Comparison of ENCODE assay signal across 8 cellular contexts in the genomic region with DNA sequence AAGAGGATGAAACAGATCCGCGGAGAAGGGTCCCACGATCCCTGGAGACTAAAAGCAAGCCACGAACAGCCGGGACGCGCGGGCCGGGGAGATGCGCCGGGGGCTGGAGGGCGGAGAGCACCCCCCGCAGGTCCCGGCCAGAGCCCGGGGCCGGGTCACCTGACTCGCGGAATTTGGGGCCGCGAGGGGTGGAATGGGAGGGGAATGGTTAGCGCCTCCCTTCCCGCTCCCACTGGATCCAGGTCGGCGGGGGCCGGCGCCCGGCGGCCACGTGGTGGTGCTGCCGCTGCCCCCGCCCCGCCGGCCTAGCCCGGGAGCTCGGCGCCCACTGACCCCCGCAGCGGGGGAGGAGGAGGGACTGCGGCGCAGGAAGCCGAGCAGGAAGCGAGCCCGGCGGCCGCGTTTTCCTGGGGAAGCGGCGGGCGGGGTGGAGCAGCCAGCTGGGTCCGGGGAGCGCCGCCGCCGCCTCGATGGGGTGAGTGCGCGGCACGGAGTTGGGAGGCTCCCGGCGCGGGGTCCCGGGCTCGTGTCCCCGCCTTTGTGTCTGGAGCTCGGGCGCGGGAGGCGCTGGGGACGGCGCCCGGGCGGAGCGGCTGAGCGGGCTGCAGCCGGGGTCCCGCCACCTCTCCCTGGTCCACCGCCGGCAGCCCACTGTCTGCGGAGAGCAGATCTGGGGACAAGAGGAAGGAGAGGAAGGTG. TPM values are rescaled to one million over a fixed set of nuclear protein-coding genes. Genes with fewer than 3 reads are reported as not detected.
DNase-seq lines count a peak whose midpoint lies in the region; ATAC-seq lines count a peak whose summit lies in the region.

A gene (plus strand): TSS at position 328 of the 699 bp plus-strand sequence. CDS start 30,592 bp downstream, outside the sequence.

- H3K4me3 Mint-ChIP-seq in activated naive CD8-positive, alpha-beta T cell treated with anti-CD3 and anti-CD28 coated beads, Interleukin-2, amount 10 ng/mL, durations not matched to agents 7 days and 5 days = peak within 1 kb of the TSS; percentile 72
- peak within 1 kb of the TSS; percentile 91 for H3K4me3 Mint-ChIP-seq in natural killer cell treated with Interleukin-12 subunit alpha and Interleukin-12 subunit beta and Interleukin-15 and Interleukin-18, amount 100 ng/mL, for 72 hours

- DNase-seq in ACHN = peak; percentile 83
- peak; percentile 73 for DNase-seq in NCI-H82 (lab: John Stamatoyannopoulos, UW)
- peak; percentile 50 for DNase-seq in activated naive CD8-positive, alpha-beta T cell treated with anti-CD3 and anti-CD28 coated beads, Interleukin-2, amount 10 ng/mL, durations not matched to agents 7 days and 5 days
- peak; percentile 14 for DNase-seq in germinal center (ENCODE audit: low spot score)
- peak; percentile 72 for DNase-seq in natural killer cell treated with Interleukin-12 subunit alpha and Interleukin-12 subunit beta and Interleukin-15 and Interleukin-18, amount 100 ng/mL, for 72 hours (ENCODE audit: low spot score)
- DNase-seq in ureter (ENCODE audit: low spot score) = peak; percentile 85

- peaks cover 59% of the 10 kb centered on the region for H3K27me3 Mint-ChIP-seq in activated naive CD8-positive, alpha-beta T cell treated with anti-CD3 and anti-CD28 coated beads, Interleukin-2, amount 10 ng/mL, durations not matched to agents 7 days and 5 days
- peaks cover 21 to 52% of the 10 kb centered on the region in 2 donors for H3K27me3 Mint-ChIP-seq in natural killer cell treated with Interleukin-12 subunit alpha and Interleukin-12 subunit beta and Interleukin-15 and Interleukin-18, amount 100 ng/mL, for 72 hours

- POLR2A ChIA-PET in activated naive CD8-positive, alpha-beta T cell treated with anti-CD3 and anti-CD28 coated beads, Interleukin-2, amount 10 ng/mL, durations not matched to agents 7 days and 5 days (lab: Charles Lee) = no interaction called here

- peaks cover 9% of the 10 kb centered on the region for H3K4me1 Mint-ChIP-seq in activated naive CD8-positive, alpha-beta T cell treated with anti-CD3 and anti-CD28 coated beads, Interleukin-2, amount 10 ng/mL, durations not matched to agents 7 days and 5 days
- H3K4me1 Mint-ChIP-seq in natural killer cell treated with Interleukin-12 subunit alpha and Interleukin-12 subunit beta and Interleukin-15 and Interleukin-18, amount 100 ng/mL, for 72 hours (ENCODE audit: low read depth in 2 of 2) = peaks cover 16 to 18% of the 10 kb centered on the region in 2 donors

- H3K36me3 Mint-ChIP-seq in activated naive CD8-positive, alpha-beta T cell treated with anti-CD3 and anti-CD28 coated beads, Interleukin-2, amount 10 ng/mL, durations not matched to agents 7 days and 5 days = no peaks in the 10 kb centered on the region
- H3K36me3 Mint-ChIP-seq in natural killer cell treated with Interleukin-12 subunit alpha and Interleukin-12 subunit beta and Interleukin-15 and Interleukin-18, amount 100 ng/mL, for 72 hours = no peaks in the 10 kb centered on the region

- peak within 1 kb of the TSS; percentile 40 for H3K27ac Mint-ChIP-seq in activated naive CD8-positive, alpha-beta T cell treated with anti-CD3 and anti-CD28 coated beads, Interleukin-2, amount 10 ng/mL, durations not matched to agents 7 days and 5 days
- peak within 1 kb of the TSS in 1 of 2 donors; percentile 76 for H3K27ac Mint-ChIP-seq in natural killer cell treated with Interleukin-12 subunit alpha and Interleukin-12 subunit beta and Interleukin-15 and Interleukin-18, amount 100 ng/mL, for 72 hours

- in situ Hi-C loops in ACHN (cut with HindIII; ENCODE audit: low pct_ligation_motif_present, low pct_unique_long_range_greater_than_20kb, low sequenced_read_pairs) = no loop called here

- ATAC-seq in GM19351 (IDR thresholded peaks at IDR 0.05; ENCODE audit: unreplicated experiment) (peak; percentile 36), GM18873 (IDR thresholded peaks at IDR 0.05; ENCODE audit: low FRiP score, unreplicated experiment) (no peak)
- ATAC-seq in activated naive CD8-positive, alpha-beta T cell treated with anti-CD3 and anti-CD28 coated beads, Interleukin-2, amount 10 ng/mL, durations not matched to agents 7 days and 5 days (ENCODE audit: low read depth) = peak; percentile 41
- ATAC-seq in natural killer cell treated with Interleukin-12 subunit alpha and Interleukin-12 subunit beta and Interleukin-15 and Interleukin-18, amount 100 ng/mL, for 72 hours = peak; percentile 55 to 68

- H3K9me3 Mint-ChIP-seq in activated naive CD8-positive, alpha-beta T cell treated with anti-CD3 and anti-CD28 coated beads, Interleukin-2, amount 10 ng/mL, durations not matched to agents 7 days and 5 days = no peaks in the 10 kb centered on the region
- no peaks in the 10 kb centered on the region for H3K9me3 Mint-ChIP-seq in natural killer cell treated with Interleukin-12 subunit alpha and Interleukin-12 subunit beta and Interleukin-15 and Interleukin-18, amount 100 ng/mL, for 72 hours

RNA-seq across cellular contexts. Expression of the gene that starts here (rescaled TPM):
- total RNA-seq in activated naive CD8-positive, alpha-beta T cell treated with anti-CD3 and anti-CD28 coated beads, Interleukin-2, amount 10 ng/mL, durations not matched to agents 7 days and 5 days = under 1 TPM in 1 of 2 experiments, not detected in 1; 0.77 TPM
- 1 to 10 TPM in 1 of 2 donors, under 1 TPM in 1; 0.93 to 1.1 TPM for total RNA-seq in natural killer cell treated with Interleukin-12 subunit alpha and Interleukin-12 subunit beta and Interleukin-15 and Interleukin-18, amount 100 ng/mL, for 72 hours
- 55.0 TPM for total RNA-seq in ureter

Comparison
In these comparisons a context has a peak if more than half of its experiments do, and no peak if none do; other contexts are left out.
1. RNA of the gene that starts here (total RNA-seq): 55.0 TPM in ureter (single experiment); 0.93 to 1.1 TPM in natural killer cell treated with Interleukin-12 subunit alpha and Interleukin-12 subunit beta and Interleukin-15 and Interleukin-18, amount 100 ng/mL, for 72 hours and 0.77 TPM in activated naive CD8-positive, alpha-beta T cell treated with anti-CD3 and anti-CD28 coated beads, Interleukin-2, amount 10 ng/mL, durations not matched to agents 7 days and 5 days; every median in the first group is over 10 times any median in the second.
2. Peak in DNase-seq and ATAC-seq in activated naive CD8-positive, alpha-beta T cell treated with anti-CD3 and anti-CD28 coated beads, Interleukin-2, amount 10 ng/mL, durations not matched to agents 7 days and 5 days; RNA of the gene not detected or under 1 TPM.
3. DNase-seq: peak in every context shown above with its lines; median percentile 85 in ureter; 83 in ACHN; 73 in NCI-H82; 72 in natural killer cell treated with Interleukin-12 subunit alpha and Interleukin-12 subunit beta and Interleukin-15 and Interleukin-18, amount 100 ng/mL, for 72 hours; 50 in activated naive CD8-positive, alpha-beta T cell treated with anti-CD3 and anti-CD28 coated beads, Interleukin-2, amount 10 ng/mL, durations not matched to agents 7 days and 5 days; 14 in germinal center.